17 cellular contexts compared by ENCODE assay signal in genomic region chr7:144378651-144379050, GRCh38. TPM values are rescaled to one million over a fixed set of nuclear protein-coding genes. Genes with fewer than 3 reads are reported as not detected.
DNase-seq lines count a peak whose midpoint lies in the region; ATAC-seq and TF ChIP-seq lines count a peak whose summit lies in the region.
"Had no signal": no experiment of that assay in that cellular context is flagged by ENCODE, and none has a peak within 500 bp of the region (broad histone marks: within the 10 kb centered on the region; RNA-seq: fewer than 3 reads in every experiment).

No MANE protein-coding gene starts in this region.

- POLR2A ChIA-PET in activated CD4-positive, alpha-beta memory T cell treated with anti-CD3 and anti-CD28 coated beads for 36 hours (lab: Charles Lee) = no interaction called here
- POLR2A ChIA-PET in activated CD4-positive, alpha-beta memory T cell treated with anti-CD3 and anti-CD28 coated beads, Interleukin-2, amount 10 ng/mL, durations not matched to agents 7 days and 5 days (lab: Charles Lee) = no interaction called here

- no peak overlapping the region for H3K4me3 ChIP-seq in epithelial cell of esophagus (ENCODE audit: low read length)
- H3K4me3 ChIP-seq: A549, SK-N-MC had no signal

- no peak overlapping the region for H3K4me3 Mint-ChIP-seq in activated CD4-positive, alpha-beta memory T cell treated with anti-CD3 and anti-CD28 coated beads for 36 hours
- H3K4me3 Mint-ChIP-seq in activated CD4-positive, alpha-beta memory T cell treated with anti-CD3 and anti-CD28 coated beads, Interleukin-2, amount 10 ng/mL, durations not matched to agents 7 days and 5 days = no peak overlapping the region
- no peak overlapping the region for H3K4me3 Mint-ChIP-seq in activated T-cell treated with anti-CD3 and anti-CD28 coated beads, Interleukin-2, amount 50 U/mL, for 72 hours

- TF ChIP-seq CTCF in epithelial cell of esophagus (IDR thresholded peaks at IDR 0.05; ENCODE audit: insufficient read depth, low read depth, low read length, missing control alignments) = no peak

- CTCF ChIA-PET in activated CD4-positive, alpha-beta memory T cell treated with anti-CD3 and anti-CD28 coated beads for 36 hours (lab: Charles Lee) = no interaction called here
- CTCF ChIA-PET in activated CD4-positive, alpha-beta memory T cell treated with anti-CD3 and anti-CD28 coated beads, Interleukin-2, amount 10 ng/mL, durations not matched to agents 7 days and 5 days (lab: Charles Lee) = interaction anchor here (1.2 kb wide), 1 partner anchor 13 kb away, joined by 3 read pairs; no protein-coding TSS in a partner anchor

- no peaks in the 10 kb centered on the region for H3K4me1 Mint-ChIP-seq in activated CD4-positive, alpha-beta memory T cell treated with anti-CD3 and anti-CD28 coated beads for 36 hours (ENCODE audit: low read depth)
- no peaks in the 10 kb centered on the region for H3K4me1 Mint-ChIP-seq in activated CD4-positive, alpha-beta memory T cell treated with anti-CD3 and anti-CD28 coated beads, Interleukin-2, amount 10 ng/mL, durations not matched to agents 7 days and 5 days
- no peaks in the 10 kb centered on the region for H3K4me1 Mint-ChIP-seq in activated T-cell treated with anti-CD3 and anti-CD28 coated beads, Interleukin-2, amount 50 U/mL, for 72 hours (ENCODE audit: low read depth)

- H3K9me3 Mint-ChIP-seq in activated CD4-positive, alpha-beta memory T cell treated with anti-CD3 and anti-CD28 coated beads for 36 hours = no peaks in the 10 kb centered on the region
- H3K9me3 Mint-ChIP-seq in activated CD4-positive, alpha-beta memory T cell treated with anti-CD3 and anti-CD28 coated beads, Interleukin-2, amount 10 ng/mL, durations not matched to agents 7 days and 5 days = no peaks in the 10 kb centered on the region
- no peaks in the 10 kb centered on the region for H3K9me3 Mint-ChIP-seq in activated T-cell treated with anti-CD3 and anti-CD28 coated beads, Interleukin-2, amount 50 U/mL, for 72 hours

- H3K27me3 Mint-ChIP-seq in activated CD4-positive, alpha-beta memory T cell treated with anti-CD3 and anti-CD28 coated beads for 36 hours = no peaks in the 10 kb centered on the region
- no peaks in the 10 kb centered on the region for H3K27me3 Mint-ChIP-seq in activated CD4-positive, alpha-beta memory T cell treated with anti-CD3 and anti-CD28 coated beads, Interleukin-2, amount 10 ng/mL, durations not matched to agents 7 days and 5 days
- H3K27me3 Mint-ChIP-seq in activated T-cell treated with anti-CD3 and anti-CD28 coated beads, Interleukin-2, amount 50 U/mL, for 72 hours (ENCODE audit: low read depth) = no peaks in the 10 kb centered on the region

- intact Hi-C loops in activated CD4-positive, alpha-beta memory T cell treated with anti-CD3 and anti-CD28 coated beads for 36 hours (cut with micrococcal nuclease) = no loop called here

- H3K36me3 Mint-ChIP-seq in activated CD4-positive, alpha-beta memory T cell treated with anti-CD3 and anti-CD28 coated beads for 36 hours = peaks cover 15% of the 10 kb centered on the region
- peaks cover 18% of the 10 kb centered on the region for H3K36me3 Mint-ChIP-seq in activated CD4-positive, alpha-beta memory T cell treated with anti-CD3 and anti-CD28 coated beads, Interleukin-2, amount 10 ng/mL, durations not matched to agents 7 days and 5 days (ENCODE audit: low read depth)
- peaks cover 5 to 9% of the 10 kb centered on the region in 2 donors for H3K36me3 Mint-ChIP-seq in activated T-cell treated with anti-CD3 and anti-CD28 coated beads, Interleukin-2, amount 50 U/mL, for 72 hours (ENCODE audit: insufficient read depth in 2 of 2)

- DNase-seq in activated CD4-positive, alpha-beta memory T cell treated with anti-CD3 and anti-CD28 coated beads for 36 hours = no peak
- no peak for DNase-seq in activated CD4-positive, alpha-beta memory T cell treated with anti-CD3 and anti-CD28 coated beads, Interleukin-2, amount 10 ng/mL, durations not matched to agents 7 days and 5 days
- DNase-seq in RPMI7951 (ENCODE audit: low read depth) (peak; percentile 37), epithelial cell of esophagus (ENCODE audit: low read depth) (peak; percentile 14), NCI-H1105 (lab: John Stamatoyannopoulos, UW) (no peak)
- no peak for DNase-seq in activated T-cell treated with anti-CD3 and anti-CD28 coated beads, Interleukin-2, amount 50 U/mL, for 72 hours
- DNase-seq: COR-L47, HCEC 1CT, KBM-7, NCI-H1417, NCI-H2029 treated with DMSO at 0.1 percent for 48 hours, NCI-H510A treated with DMSO at 0.1 percent for 48 hours, OCI-M1 had no signal

- peak overlapping the region; percentile 11 for H3K27ac Mint-ChIP-seq in activated CD4-positive, alpha-beta memory T cell treated with anti-CD3 and anti-CD28 coated beads for 36 hours
- no peak overlapping the region for H3K27ac Mint-ChIP-seq in activated CD4-positive, alpha-beta memory T cell treated with anti-CD3 and anti-CD28 coated beads, Interleukin-2, amount 10 ng/mL, durations not matched to agents 7 days and 5 days
- H3K27ac Mint-ChIP-seq in activated T-cell treated with anti-CD3 and anti-CD28 coated beads, Interleukin-2, amount 50 U/mL, for 72 hours = no peak overlapping the region

- ATAC-seq in activated T-cell treated with anti-CD3 and anti-CD28 coated beads, Interleukin-2, amount 50 U/mL, for 72 hours (replicated peaks in 1 of 2) = no peak
- no peak for ATAC-seq in HG03025 (IDR thresholded peaks at IDR 0.05; ENCODE audit: low FRiP score, unreplicated experiment)
- ATAC-seq: A549 had no signal

RNA-seq across cellular contexts. Expression of gene ARHGEF5, which starts 23.4 kb away (rescaled TPM):
- 10 to 100 TPM; 17.0 to 17.2 TPM for total RNA-seq in activated CD4-positive, alpha-beta memory T cell treated with anti-CD3 and anti-CD28 coated beads for 36 hours
- 10 to 100 TPM; 10.4 to 11.1 TPM for total RNA-seq in activated CD4-positive, alpha-beta memory T cell treated with anti-CD3 and anti-CD28 coated beads, Interleukin-2, amount 10 ng/mL, durations not matched to agents 7 days and 5 days
- total RNA-seq in RPMI7951 (2014; rRNA removed; shearing (Covaris generic)) = 1.1 and 1.4 TPM in 2 replicates
- total RNA-seq in activated T-cell treated with anti-CD3 and anti-CD28 coated beads, Interleukin-2, amount 50 U/mL, for 72 hours = 10 to 100 TPM; 13.4 to 16.8 TPM

RNA-seq across cellular contexts. Expression of gene NOBOX, which starts 24.8 kb away (rescaled TPM):
- not detected for total RNA-seq in activated CD4-positive, alpha-beta memory T cell treated with anti-CD3 and anti-CD28 coated beads for 36 hours
- total RNA-seq in activated CD4-positive, alpha-beta memory T cell treated with anti-CD3 and anti-CD28 coated beads, Interleukin-2, amount 10 ng/mL, durations not matched to agents 7 days and 5 days = not detected
- total RNA-seq in RPMI7951 (2014; rRNA removed; shearing (Covaris generic)) = not detected in 2 replicates
- total RNA-seq in activated T-cell treated with anti-CD3 and anti-CD28 coated beads, Interleukin-2, amount 50 U/mL, for 72 hours = not detected
- total RNA-seq: MCF 10A had no signal

Comparison
In these comparisons a context has a peak if more than half of its experiments do, and no peak if none do; other contexts are left out.
1. DNase-seq: peak in RPMI7951 (single experiment) and epithelial cell of esophagus (single experiment); none in activated CD4-positive, alpha-beta memory T cell treated with anti-CD3 and anti-CD28 coated beads for 36 hours (single experiment), activated CD4-positive, alpha-beta memory T cell treated with anti-CD3 and anti-CD28 coated beads, Interleukin-2, amount 10 ng/mL, durations not matched to agents 7 days and 5 days (single experiment), activated T-cell treated with anti-CD3 and anti-CD28 coated beads, Interleukin-2, amount 50 U/mL, for 72 hours (0 of 2) and NCI-H1105 (single experiment).